ENCODE assay signal across 8 cellular contexts in genomic region chr22:28798810-28799124, GRCh38. TPM values are rescaled to one million over a fixed set of nuclear protein-coding genes. Genes with fewer than 3 reads are reported as not detected.
DNase-seq lines count a peak whose midpoint lies in the region; ATAC-seq and TF ChIP-seq lines count a peak whose summit lies in the region.

No MANE protein-coding gene starts in this region.

- H3K4me1 ChIP-seq in SJSA1 (replicated peaks) (no peaks in the 10 kb centered on the region; the same call in 1 of the 2 replicates), psoas muscle (peaks cover 36% of the 10 kb centered on the region)

- TF ChIP-seq CTCF in epithelial cell of proximal tubule (conservative IDR thresholded peaks at IDR 0.05; ENCODE audit: low read depth, low read length) (no peak), psoas muscle (IDR thresholded peaks at IDR 0.05) (no peak)

- ATAC-seq in psoas muscle = no peak

- H3K27me3 ChIP-seq in SJSA1 (replicated peaks) (no peaks in the 10 kb centered on the region), psoas muscle (ENCODE audit: insufficient read depth in 3 of 3, low read length in 2 of 3) (no peaks in the 10 kb centered on the region)

- DNase-seq in SJSA1 (ENCODE audit: low read depth in 1 of 2, low spot score in 2 of 2) = no peak
- DNase-seq in epithelial cell of proximal tubule (ENCODE audit: low read depth) = no peak
- no peak for DNase-seq in psoas muscle
- no peak for DNase-seq in NOMO-1 treated with dmso at 0.1 percent for 144 hours (lab: John Stamatoyannopoulos, UW; ENCODE audit: unreplicated experiment)
- no peak for DNase-seq in SW480 (ENCODE audit: low spot score)
- no peak for DNase-seq in NCI-H1092 (lab: John Stamatoyannopoulos, UW)
- DNase-seq in SKM-1 (lab: John Stamatoyannopoulos, UW; ENCODE audit: unreplicated experiment) = no peak

- H3K36me3 ChIP-seq in SJSA1 (peaks cover 51% of the 10 kb centered on the region), psoas muscle (ENCODE audit: insufficient read depth in 1 of 2, low read depth in 1 of 2) (peaks cover 20 to 52% of the 10 kb centered on the region in 2 donors)

- H3K4me3 ChIP-seq in GM08714 (ENCODE audit: low read length) = peak overlapping the region; percentile 98
- H3K4me3 ChIP-seq in SJSA1 = peak overlapping the region; percentile 82
- peak overlapping the region; percentile 65 for H3K4me3 ChIP-seq in epithelial cell of proximal tubule (ENCODE audit: low read depth, low read length)
- H3K4me3 ChIP-seq in psoas muscle = peak overlapping the region; percentile 82

- H3K9me3 ChIP-seq in SJSA1 (replicated peaks) (no peaks in the 10 kb centered on the region), psoas muscle (no peaks in the 10 kb centered on the region)

- 8 to 33% (median 12%) methylated on average over 2 of the region's 2 CpGs for WGBS in psoas muscle, 3 donors

- H3K27ac ChIP-seq in SJSA1 (peak overlapping the region; percentile 96), psoas muscle (peak overlapping the region; percentile 100)

- intact Hi-C loops in psoas muscle (cut with DNase I) = no loop called here

RNA-seq across cellular contexts. Expression of gene XBP1, which starts 1.6 kb away (rescaled TPM):
- 128 and 143 TPM in 2 replicates for total RNA-seq in SJSA1 (2014; rRNA removed; shearing (Covaris generic))
- total RNA-seq in epithelial cell of proximal tubule (147 and 153 TPM in 2 replicates), psoas muscle (100 to 1,000 TPM in 2 of 4 donors, 10 to 100 TPM in 2; 38.9 to 151 (median 98.8) TPM)
- polyA plus RNA-seq in psoas muscle = 100 to 1,000 TPM in 2 of 3 donors, 10 to 100 TPM in 1; 82.6 to 173 (median 110) TPM

RNA-seq across cellular contexts. Expression of gene CCDC117, which starts 26.3 kb away (rescaled TPM):
- 56.9 and 60.0 TPM in 2 replicates for total RNA-seq in SJSA1 (2014; rRNA removed; shearing (Covaris generic))
- total RNA-seq in epithelial cell of proximal tubule (17.1 and 20.9 TPM in 2 replicates), psoas muscle (10 to 100 TPM; 19.9 to 29.4 (median 28.1) TPM)
- 10 to 100 TPM in 2 of 3 donors, 1 to 10 TPM in 1; 9.1 to 39.1 (median 14.8) TPM for polyA plus RNA-seq in psoas muscle

RNA-seq across cellular contexts. Expression of gene HSCB, which starts 56.9 kb away (rescaled TPM):
- 22.3 and 22.7 TPM in 2 replicates for total RNA-seq in SJSA1 (2014; rRNA removed; shearing (Covaris generic))
- 19.7 and 28.3 TPM in 2 replicates for total RNA-seq in epithelial cell of proximal tubule
- total RNA-seq in psoas muscle = 10 to 100 TPM; 10.3 to 15.7 (median 11.3) TPM
- polyA plus RNA-seq in psoas muscle = 10 to 100 TPM; 13.0 to 26.5 (median 24.1) TPM

RNA-seq across cellular contexts. Expression of gene CHEK2, which starts 57.1 kb away (rescaled TPM):
- total RNA-seq in SJSA1 (2014; rRNA removed; shearing (Covaris generic)) = 26.0 and 33.1 TPM in 2 replicates
- total RNA-seq in epithelial cell of proximal tubule = 13.1 and 19.9 TPM in 2 replicates
- 1 to 10 TPM; 1.2 to 6.9 (median 2.3) TPM for total RNA-seq in psoas muscle
- 10 to 100 TPM in 1 of 3 donors, 1 to 10 TPM in 2; 1.5 to 14.8 (median 5.1) TPM for polyA plus RNA-seq in psoas muscle
